9 cellular contexts compared by ENCODE assay signal in genomic region chr19:13055213-13056051, GRCh38. TPM values are rescaled to one million over a fixed set of nuclear protein-coding genes. Genes with fewer than 3 reads are reported as not detected.
DNase-seq lines count a peak whose midpoint lies in the region; ATAC-seq and TF ChIP-seq lines count a peak whose summit lies in the region.
"Had no signal": no experiment of that assay in that cellular context is flagged by ENCODE, and none has a peak within 500 bp of the region (broad histone marks: within the 10 kb centered on the region; RNA-seq: fewer than 3 reads in every experiment).

No MANE protein-coding gene starts in this region.

- no peaks in the 10 kb centered on the region for H3K27me3 ChIP-seq in ascending aorta
- H3K27me3 ChIP-seq in hepatocyte: peaks cover 7% of the 10 kb centered on the region
- no peaks in the 10 kb centered on the region for H3K27me3 ChIP-seq in gastrocnemius medialis

- TF ChIP-seq CTCF in ascending aorta (IDR thresholded peaks at IDR 0.05) (peak in 1 of 3 experiments; percentile 17), hepatocyte (IDR thresholded peaks at IDR 0.05; ENCODE audit: poor library complexity) (no peak), gastrocnemius medialis (IDR thresholded peaks at IDR 0.05 in 4 of 5, conservative IDR thresholded peaks at IDR 0.05 in 1 of 5) (peak in 1 of 5 experiments; percentile 34)

- peak overlapping the region; percentile 67 for H3K4me2 ChIP-seq in hepatocyte

- H3K27me3 Mint-ChIP-seq in naive thymus-derived CD8-positive, alpha-beta T cell: peaks cover 0 to 19% (median 5%) of the 10 kb centered on the region in 5 donors

- H4K20me1 ChIP-seq in hepatocyte (ENCODE audit: insufficient read depth, poor library complexity, severe bottlenecking): peaks cover 3% of the 10 kb centered on the region

- no peaks in the 10 kb centered on the region for H3K9me3 Mint-ChIP-seq in naive thymus-derived CD8-positive, alpha-beta T cell

- H3K9me2 ChIP-seq in hepatocyte (replicated peaks; ENCODE audit: insufficient read depth): no peaks in the 10 kb centered on the region

- no peak overlapping the region for H3K4me3 Mint-ChIP-seq in naive thymus-derived CD8-positive, alpha-beta T cell

- in situ Hi-C loops in gastrocnemius medialis (cut with MboI; ENCODE audit: low sequenced_read_pairs in 4 of 4): no loop called here

- 10% methylated on average over 22 of the region's 29 CpGs for WGBS in hepatocyte (ENCODE audit: low lambda C conversion rate, missing lambda C conversion rate)

- ATAC-seq in gastrocnemius medialis (peak; percentile 8 to 13), GM21737 (IDR thresholded peaks at IDR 0.05; ENCODE audit: unreplicated experiment) (no peak)
- no peak for ATAC-seq in naive thymus-derived CD8-positive, alpha-beta T cell

- H3K36me3 Mint-ChIP-seq in naive thymus-derived CD8-positive, alpha-beta T cell: no peaks in the 10 kb centered on the region

- H3K4me1 ChIP-seq in ascending aorta (peaks cover 83 to 100% of the 10 kb centered on the region in 2 donors), hepatocyte (ENCODE audit: insufficient read depth) (peaks cover 93% of the 10 kb centered on the region), gastrocnemius medialis (peaks cover 98% of the 10 kb centered on the region in 2 donors)

- H3K36me3 ChIP-seq in ascending aorta: no peaks in the 10 kb centered on the region
- H3K36me3 ChIP-seq in hepatocyte (replicated peaks; ENCODE audit: insufficient read depth, low read depth): no peaks in the 10 kb centered on the region
- no peaks in the 10 kb centered on the region for H3K36me3 ChIP-seq in gastrocnemius medialis

- intact Hi-C loops in ascending aorta (cut with DNase I): no loop called here
- intact Hi-C loops in gastrocnemius medialis (cut with DNase I; ENCODE audit: low total_unique reads): no loop called here

- peaks cover 8% of the 10 kb centered on the region for H3K79me2 ChIP-seq in hepatocyte

- no peak overlapping the region for H3K27ac Mint-ChIP-seq in naive thymus-derived CD8-positive, alpha-beta T cell

- no peak for TF ChIP-seq POLR2A in gastrocnemius medialis (IDR thresholded peaks at IDR 0.05)

- POLR2A ChIA-PET in naive thymus-derived CD8-positive, alpha-beta T cell (lab: Charles Lee): no interaction called here

- H3K9me3 ChIP-seq in ascending aorta (no peaks in the 10 kb centered on the region), hepatocyte (ENCODE audit: low read depth) (no peaks in the 10 kb centered on the region), gastrocnemius medialis (no peaks in the 10 kb centered on the region)

- H3K4me3 ChIP-seq in ascending aorta: peak overlapping the region in 1 of 2 donors; percentile 53
- H3K4me3 ChIP-seq in hepatocyte: no peak overlapping the region
- peak overlapping the region; percentile 21 to 39 (median 30) for H3K4me3 ChIP-seq in gastrocnemius medialis

- no peak overlapping the region for H2AFZ ChIP-seq in hepatocyte

- DNase-seq in GM04503 (ENCODE audit: low read depth) (peak; percentile 81), ascending aorta (ENCODE audit: low spot score in 2 of 2) (peak; percentile 50 to 94), hepatocyte (ENCODE audit: low spot score) (peak; percentile 89), gastrocnemius medialis (peak; percentile 54 to 72), NOMO-1 (lab: John Stamatoyannopoulos, UW; ENCODE audit: unreplicated experiment in 2 of 2) (no peak)
- no peak for DNase-seq in activated effector memory CD4-positive, alpha-beta T cell treated with anti-CD3 and anti-CD28 coated beads, Interleukin-2, amount 50 U/mL, for 16 hours
- no peak for DNase-seq in naive thymus-derived CD8-positive, alpha-beta T cell

- H3K27ac ChIP-seq in ascending aorta (peak overlapping the region; percentile 99), hepatocyte (peak overlapping the region; percentile 100), gastrocnemius medialis (peak overlapping the region; percentile 92 to 100 (median 96))

- peaks cover 9 to 14% (median 13%) of the 10 kb centered on the region in 4 donors for H3K4me1 Mint-ChIP-seq in naive thymus-derived CD8-positive, alpha-beta T cell

RNA-seq across cellular contexts. Expression of gene LYL1, which starts 47.2 kb away (rescaled TPM):
- total RNA-seq in ascending aorta (46.7 TPM), hepatocyte (0.36 and 0.47 TPM in 2 replicates), gastrocnemius medialis (1 to 10 TPM; 2.6 to 5.0 (median 3.1) TPM)
- polyA plus RNA-seq in hepatocyte: 1.0 and 1.4 TPM in 2 replicates
- 1 to 10 TPM; 6.6 to 7.9 TPM for total RNA-seq in naive thymus-derived CD8-positive, alpha-beta T cell
- polyA plus RNA-seq in naive thymus-derived CD8-positive, alpha-beta T cell: 1 to 10 TPM in 2 of 3 donors, under 1 TPM in 1; 0.37 to 2.6 (median 1.3) TPM
- total RNA-seq: SK-MEL-5 had no signal

Comparison
In these comparisons a context has a peak if more than half of its experiments do, and no peak if none do; other contexts are left out.
1. DNase-seq: peak in GM04503 (single experiment), ascending aorta (2 of 2), hepatocyte (single experiment) and gastrocnemius medialis (2 of 2); none in activated effector memory CD4-positive, alpha-beta T cell treated with anti-CD3 and anti-CD28 coated beads, Interleukin-2, amount 50 U/mL, for 16 hours (single experiment), naive thymus-derived CD8-positive, alpha-beta T cell (0 of 10) and NOMO-1 (0 of 2).
2. ATAC-seq: peak in gastrocnemius medialis (2 of 2); none in GM21737 (single experiment) and naive thymus-derived CD8-positive, alpha-beta T cell (0 of 2).
3. Peak in every context shown above with its lines, with median percentiles within 50 percentile points of each other: H3K27ac ChIP-seq.